In the genomic region with DNA sequence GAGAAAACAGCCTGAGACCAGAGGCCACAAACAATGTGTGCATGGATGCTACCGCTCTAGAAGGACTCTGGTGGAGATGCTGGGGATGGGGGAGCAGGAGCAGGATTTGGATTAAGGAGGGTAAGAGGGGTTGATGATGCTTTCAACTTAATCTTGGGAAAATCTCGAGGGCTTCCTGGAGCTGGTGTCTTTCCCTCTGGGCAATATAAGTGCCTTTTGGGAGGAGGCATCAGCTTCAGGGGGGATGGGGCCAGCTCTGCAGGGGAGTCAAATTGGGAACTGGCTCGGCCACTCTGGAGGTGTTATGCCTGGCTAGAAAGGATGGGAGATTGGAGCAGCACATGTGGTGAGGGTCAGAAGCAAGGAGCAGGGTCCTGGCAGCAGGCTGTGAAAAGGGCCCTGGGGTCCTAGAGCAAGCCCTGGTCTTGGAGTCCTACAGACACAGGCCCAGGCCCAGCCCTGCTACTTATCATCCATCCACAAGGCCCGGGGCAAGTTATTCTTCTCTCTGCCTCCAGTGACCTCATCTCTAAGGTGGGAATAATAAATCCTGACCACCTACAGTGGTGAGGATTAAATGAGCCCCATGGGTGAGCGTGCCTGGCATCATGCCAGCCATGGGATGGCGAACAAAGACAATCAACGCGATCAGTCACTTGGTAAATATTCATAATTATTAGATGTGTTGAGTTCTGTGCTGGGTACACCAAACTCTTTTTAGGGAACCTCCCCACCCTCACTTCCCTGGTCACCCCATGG, we compare ENCODE assay signal across 1 cellular context.
TF ChIP-seq lines count a peak whose summit lies in the region.

No MANE protein-coding gene starts in this region.

TF ChIP-seq in IMR-90, 13 proteins besides CTCF, POLR2A, EP300 and RAD21:
- TF ChIP-seq, protein P1, sequence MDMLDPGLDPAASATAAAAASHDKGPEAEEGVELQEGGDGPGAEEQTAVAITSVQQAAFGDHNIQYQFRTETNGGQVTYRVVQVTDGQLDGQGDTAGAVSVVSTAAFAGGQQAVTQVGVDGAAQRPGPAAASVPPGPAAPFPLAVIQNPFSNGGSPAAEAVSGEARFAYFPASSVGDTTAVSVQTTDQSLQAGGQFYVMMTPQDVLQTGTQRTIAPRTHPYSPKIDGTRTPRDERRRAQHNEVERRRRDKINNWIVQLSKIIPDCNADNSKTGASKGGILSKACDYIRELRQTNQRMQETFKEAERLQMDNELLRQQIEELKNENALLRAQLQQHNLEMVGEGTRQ (IDR thresholded peaks at IDR 0.05; ENCODE audit: low read depth, low read length), result no peak
- no peak for TF ChIP-seq FOS (IDR thresholded peaks at IDR 0.05; ENCODE audit: low read depth, low read length)
- TF ChIP-seq MXI1 (IDR thresholded peaks at IDR 0.05; ENCODE audit: borderline replicate concordance, low read depth, low read length), result no peak
- TF ChIP-seq CHD1 (IDR thresholded peaks at IDR 0.05; ENCODE audit: low read depth, low read length), result no peak
